ENCODE assay signal across 10 cellular contexts in genomic region chr19:54418030-54418929, GRCh38. TPM values are rescaled to one million over a fixed set of nuclear protein-coding genes. Genes with fewer than 3 reads are reported as not detected.
DNase-seq lines count a peak whose midpoint lies in the region; ATAC-seq and TF ChIP-seq lines count a peak whose summit lies in the region.
"Had no signal": no experiment of that assay in that cellular context is flagged by ENCODE, and none has a peak within 500 bp of the region (broad histone marks: within the 10 kb centered on the region; RNA-seq: fewer than 3 reads in every experiment).

No MANE protein-coding gene starts in this region.

- in situ Hi-C loops in transverse colon (cut with MboI; ENCODE audit: low pct_ligation_motif_present in 1 of 4, low pct_unique_long_range_greater_than_20kb in 1 of 4, low sequenced_read_pairs in 3 of 4) = no loop called here

- H3K27me3 ChIP-seq in adipocyte (replicated peaks; ENCODE audit: control insufficient read depth, insufficient read depth, low read length) (peaks cover 51% of the 10 kb centered on the region), right lobe of liver (no peaks in the 10 kb centered on the region), transverse colon (peaks cover 73% of the 10 kb centered on the region)

- intact Hi-C loops in right lobe of liver (cut with DNase I) (no loop called here), transverse colon (cut with DNase I; ENCODE audit: low total_unique reads) (no loop called here)

- ATAC-seq in HG02610 (IDR thresholded peaks at IDR 0.05; ENCODE audit: unreplicated experiment) = peak; percentile 42
- peak in 3 of 4 donors; percentile 15 to 30 (median 25) for ATAC-seq in right lobe of liver
- ATAC-seq in HG02642 (IDR thresholded peaks at IDR 0.05; ENCODE audit: poor library complexity, unreplicated experiment) = no peak
- no peak for ATAC-seq in GM18520 (IDR thresholded peaks at IDR 0.05; ENCODE audit: unreplicated experiment)

- H3K36me3 ChIP-seq in adipocyte (ENCODE audit: control insufficient read depth, insufficient read depth, low read length, severe bottlenecking) (no peaks in the 10 kb centered on the region), right lobe of liver (no peaks in the 10 kb centered on the region), transverse colon (no peaks in the 10 kb centered on the region)

- no peak for TF ChIP-seq CTCF in right lobe of liver (IDR thresholded peaks at IDR 0.05)
- no peak for TF ChIP-seq CTCF in transverse colon (IDR thresholded peaks at IDR 0.05)

- H3K9me3 ChIP-seq in adipocyte (ENCODE audit: control insufficient read depth, low read length) (no peaks in the 10 kb centered on the region), right lobe of liver (no peaks in the 10 kb centered on the region), transverse colon (no peaks in the 10 kb centered on the region)

- H3K4me1 ChIP-seq in adipocyte (ENCODE audit: control insufficient read depth, insufficient read depth, low read length) (no peaks in the 10 kb centered on the region), right lobe of liver (no peaks in the 10 kb centered on the region), transverse colon (peaks cover 0 to 5% (median 0%) of the 10 kb centered on the region in 4 donors)

- H3K4me3 ChIP-seq in adipocyte (ENCODE audit: low read length) = no peak overlapping the region
- no peak overlapping the region for H3K4me3 ChIP-seq in right lobe of liver
- H3K4me3 ChIP-seq in transverse colon = no peak overlapping the region
- H3K4me3 ChIP-seq: coronary artery had no signal

- peak; percentile 74 for DNase-seq in Ammon's horn (ENCODE audit: low spot score)
- peak; percentile 10 for DNase-seq in adipocyte (ENCODE audit: low read depth)
- DNase-seq in right lobe of liver = no peak
- no peak for DNase-seq in DMS114 treated with DMSO at 0.1 percent for 48 hours (lab: John Stamatoyannopoulos, UW; ENCODE audit: unreplicated experiment)
- no peak for DNase-seq in transverse colon

- no peak overlapping the region for H3K9ac ChIP-seq in adipocyte (ENCODE audit: low read length)

- no peak for TF ChIP-seq POLR2A in right lobe of liver (IDR thresholded peaks at IDR 0.05)
- TF ChIP-seq POLR2A in transverse colon (IDR thresholded peaks at IDR 0.05) = no peak

- TF ChIP-seq EP300 in transverse colon (IDR thresholded peaks at IDR 0.05; ENCODE audit: low read depth) = no peak

- H3K27ac ChIP-seq in right lobe of liver (no peak overlapping the region), transverse colon (no peak overlapping the region)
- H3K27ac ChIP-seq: coronary artery had no signal

- WGBS in right lobe of liver (ENCODE audit: insufficient coverage, low coverage, low lambda C conversion rate, missing lambda C conversion rate) = 7% methylated on average over 12 of the region's 25 CpGs
- 37% methylated on average over 25 of the region's 25 CpGs; no CpG with 5 or more reads in 1 of the 2 donors for WGBS in transverse colon (ENCODE audit: low coverage in 1 of 2), 2 donors

RNA-seq across cellular contexts. Expression of gene TTYH1, which starts 3.0 kb away (rescaled TPM):
- under 1 TPM in 5 of 6 experiments, not detected in 1; 0.30 to 0.93 (median 0.35) TPM for total RNA-seq in right lobe of liver
- 1 to 10 TPM; 1.1 to 7.5 (median 3.0) TPM for total RNA-seq in transverse colon
- total RNA-seq: NCI-H460 had no signal

RNA-seq across cellular contexts. Expression of gene LENG8, which starts 30.7 kb away (rescaled TPM):
- total RNA-seq in right lobe of liver = 10 to 100 TPM; 29.8 to 66.3 (median 41.1) TPM
- total RNA-seq in transverse colon = 1,000 to 10,000 TPM in 1 of 4 donors, 100 to 1,000 TPM in 3; 194 to 1,037 (median 566) TPM

RNA-seq across cellular contexts. Expression of gene LENG9, which starts 45.3 kb away (rescaled TPM):
- total RNA-seq in right lobe of liver (1 to 10 TPM; 1.5 to 5.7 (median 3.3) TPM), transverse colon (10 to 100 TPM in 3 of 4 donors, 1 to 10 TPM in 1; 1.1 to 16.5 (median 12.3) TPM)

RNA-seq across cellular contexts. Expression of gene LAIR1, which starts 53.5 kb away (rescaled TPM):
- total RNA-seq in right lobe of liver (10 to 100 TPM in 2 of 6 experiments, 1 to 10 TPM in 4; 2.9 to 15.3 (median 4.9) TPM), transverse colon (10 to 100 TPM in 2 of 4 donors, 1 to 10 TPM in 2; 1.9 to 18.4 (median 7.3) TPM)
- total RNA-seq: NCI-H460 had no signal

RNA-seq across cellular contexts. Expression of gene CDC42EP5, which starts 54.8 kb away (rescaled TPM):
- total RNA-seq in right lobe of liver = 1 to 10 TPM; 1.3 to 3.7 (median 2.0) TPM
- 100 to 1,000 TPM; 210 to 231 (median 214) TPM for total RNA-seq in transverse colon

Comparison
In these comparisons a context has a peak if more than half of its experiments do, and no peak if none do; other contexts are left out.
1. DNase-seq: peak in Ammon's horn (single experiment) and adipocyte (single experiment); none in right lobe of liver (0 of 3), DMS114 treated with DMSO at 0.1 percent for 48 hours (single experiment) and transverse colon (single experiment).
2. ATAC-seq: peak in HG02610 (single experiment) and right lobe of liver (3 of 4); none in HG02642 (single experiment) and GM18520 (single experiment).